ENCODE assay signal across 17 cellular contexts in the genomic region with DNA sequence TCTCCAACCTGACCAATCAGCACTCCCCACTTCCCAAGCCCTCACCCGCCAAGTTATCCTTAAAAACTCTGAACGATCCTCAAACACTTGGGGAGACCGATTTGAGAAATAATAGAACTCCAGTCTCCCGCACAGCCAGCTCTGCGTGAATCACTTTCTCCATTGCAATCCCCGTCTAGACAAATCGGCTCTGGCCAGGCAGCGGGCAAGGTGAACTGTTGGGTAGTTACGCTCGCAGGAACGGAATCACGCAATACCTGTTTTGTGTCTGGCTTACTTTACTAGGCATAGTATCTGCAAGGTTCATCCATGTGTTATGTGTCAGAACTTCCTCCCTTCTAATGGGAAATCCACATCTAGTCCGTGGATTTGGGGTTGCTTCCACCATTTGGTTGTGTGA.
DNase-seq lines count a peak whose midpoint lies in the region; ATAC-seq, FAIRE-seq and TF ChIP-seq lines count a peak whose summit lies in the region.
"Had no signal": no experiment of that assay in that cellular context is flagged by ENCODE, and none has a peak within 500 bp of the region (broad histone marks: within the 10 kb centered on the region; RNA-seq: fewer than 3 reads in every experiment).

No MANE protein-coding gene starts in this region.

- no peaks in the 10 kb centered on the region for H3K79me2 ChIP-seq in smooth muscle cell (ENCODE audit: low read depth)

- DNase-seq in bronchial epithelial cell (ENCODE audit: low read depth) = no peak
- no peak for DNase-seq in memory B cell (ENCODE audit: low spot score in 2 of 2)
- DNase-seq in smooth muscle cell (lab: John Stamatoyannopoulos, UW; ENCODE audit: unreplicated experiment) = no peak
- no peak for DNase-seq in NCI-H774 (lab: John Stamatoyannopoulos, UW)
- no peak for DNase-seq in foreskin keratinocyte
- DNase-seq: C1 segment of cervical spinal cord; CD4-positive, alpha-beta memory T cell; COR-L47; DMS153; DND-41; H9 had no signal

- FAIRE-seq in bronchial epithelial cell (lab: Jason Lieb, UNC) = peak; percentile 79
- FAIRE-seq: G401.6, GM12892, GM19239 had no signal

- H3K4me1 ChIP-seq in smooth muscle cell (ENCODE audit: low read depth) (no peaks in the 10 kb centered on the region), foreskin keratinocyte (no peaks in the 10 kb centered on the region)

- H3K9me3 Mint-ChIP-seq in memory B cell = no peaks in the 10 kb centered on the region
- H3K9me3 Mint-ChIP-seq: CD4-positive, alpha-beta memory T cell; GM23338; H9 had no signal

- H3K27me3 ChIP-seq in bronchial epithelial cell (ENCODE audit: control insufficient read depth, insufficient read depth, low read length) (no peaks in the 10 kb centered on the region), smooth muscle cell (ENCODE audit: low read depth) (no peaks in the 10 kb centered on the region), foreskin keratinocyte (no peaks in the 10 kb centered on the region)

- H3K36me3 ChIP-seq in bronchial epithelial cell (ENCODE audit: control insufficient read depth, insufficient read depth, low read length) = no peaks in the 10 kb centered on the region
- peaks cover 20% of the 10 kb centered on the region for H3K36me3 ChIP-seq in smooth muscle cell (ENCODE audit: low read depth)

- H3K27ac Mint-ChIP-seq in memory B cell = peak overlapping the region; percentile 32
- H3K27ac Mint-ChIP-seq: GM23338 had no signal

- H3K27me3 Mint-ChIP-seq in memory B cell = peaks cover 2% of the 10 kb centered on the region
- H3K27me3 Mint-ChIP-seq: CD4-positive, alpha-beta memory T cell had no signal

- no peaks in the 10 kb centered on the region for H3F3A ChIP-seq in smooth muscle cell (ENCODE audit: low read depth)

- no peak overlapping the region for H3K4me2 ChIP-seq in smooth muscle cell
- H3K4me2 ChIP-seq: GM23338 had no signal

- no peak overlapping the region for H3K4me3 Mint-ChIP-seq in memory B cell
- H3K4me3 Mint-ChIP-seq: CD4-positive, alpha-beta memory T cell; GM23338; H9 had no signal

- no peaks in the 10 kb centered on the region for H3K9me3 ChIP-seq in smooth muscle cell (replicated peaks; ENCODE audit: low read depth)

- H3K36me3 Mint-ChIP-seq in memory B cell = peaks cover 2% of the 10 kb centered on the region

- no peak overlapping the region for H2AFZ ChIP-seq in smooth muscle cell (ENCODE audit: low read depth)
- H2AFZ ChIP-seq: GM23338 had no signal

- no peak overlapping the region for H3K4me3 ChIP-seq in bronchial epithelial cell (ENCODE audit: low read depth, low read length)
- no peak overlapping the region for H3K4me3 ChIP-seq in smooth muscle cell
- H3K4me3 ChIP-seq: GM23338 had no signal

- ATAC-seq in memory B cell (ENCODE audit: low read depth) (no peak), GM19351 (IDR thresholded peaks at IDR 0.05; ENCODE audit: unreplicated experiment) (no peak), foreskin keratinocyte (no peak)
- ATAC-seq: GM23338, HCT116 had no signal

- H4K20me1 ChIP-seq in smooth muscle cell (ENCODE audit: low read depth) = peaks cover 7% of the 10 kb centered on the region

- H3K4me1 Mint-ChIP-seq in memory B cell = peaks cover under 1% of the 10 kb centered on the region
- H3K4me1 Mint-ChIP-seq: GM23338 had no signal

- H3K27ac ChIP-seq in smooth muscle cell (ENCODE audit: low read depth) (peak overlapping the region; percentile 13), foreskin keratinocyte (no peak overlapping the region)

- no peak for TF ChIP-seq CTCF in bronchial epithelial cell (IDR thresholded peaks at IDR 0.05; ENCODE audit: insufficient read depth, low read length, severe bottlenecking)
- no peak for TF ChIP-seq CTCF in smooth muscle cell (IDR thresholded peaks at IDR 0.05; ENCODE audit: borderline replicate concordance, insufficient read depth, poor library complexity, severe bottlenecking)
- TF ChIP-seq CTCF in foreskin keratinocyte (conservative IDR thresholded peaks at IDR 0.05) = no peak

- WGBS in smooth muscle cell (ENCODE audit: low lambda C conversion rate) = 89% methylated on average over 13 of the region's 13 CpGs

- no peak overlapping the region for H3K9ac ChIP-seq in smooth muscle cell (ENCODE audit: low read depth)
